1 cellular context compared by ENCODE assay signal in the genomic region with DNA sequence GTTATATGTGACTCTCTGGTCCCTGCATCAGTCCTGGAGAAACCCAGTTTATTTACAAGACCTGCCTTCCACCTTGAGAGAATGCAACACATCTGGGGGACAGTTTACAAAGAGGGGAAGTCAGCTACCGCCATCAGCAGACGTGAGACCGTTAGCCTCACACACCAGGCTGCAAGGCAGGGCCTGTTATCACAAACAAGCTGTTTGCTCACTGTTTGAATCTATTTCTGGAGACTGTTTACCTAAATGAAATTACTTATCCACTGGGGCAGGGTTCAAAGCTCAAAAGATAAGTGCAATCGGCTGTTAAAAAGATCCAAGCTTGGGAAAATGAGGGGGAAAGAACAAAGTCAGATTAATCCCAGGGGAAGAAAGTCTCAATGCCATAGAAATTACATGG.
TF ChIP-seq lines count a peak whose summit lies in the region.

No MANE protein-coding gene starts in this region.

TF ChIP-seq in K562, 482 proteins besides CTCF, POLR2A, EP300 and RAD21 (continued from another document):
- TF ChIP-seq, protein P1, sequence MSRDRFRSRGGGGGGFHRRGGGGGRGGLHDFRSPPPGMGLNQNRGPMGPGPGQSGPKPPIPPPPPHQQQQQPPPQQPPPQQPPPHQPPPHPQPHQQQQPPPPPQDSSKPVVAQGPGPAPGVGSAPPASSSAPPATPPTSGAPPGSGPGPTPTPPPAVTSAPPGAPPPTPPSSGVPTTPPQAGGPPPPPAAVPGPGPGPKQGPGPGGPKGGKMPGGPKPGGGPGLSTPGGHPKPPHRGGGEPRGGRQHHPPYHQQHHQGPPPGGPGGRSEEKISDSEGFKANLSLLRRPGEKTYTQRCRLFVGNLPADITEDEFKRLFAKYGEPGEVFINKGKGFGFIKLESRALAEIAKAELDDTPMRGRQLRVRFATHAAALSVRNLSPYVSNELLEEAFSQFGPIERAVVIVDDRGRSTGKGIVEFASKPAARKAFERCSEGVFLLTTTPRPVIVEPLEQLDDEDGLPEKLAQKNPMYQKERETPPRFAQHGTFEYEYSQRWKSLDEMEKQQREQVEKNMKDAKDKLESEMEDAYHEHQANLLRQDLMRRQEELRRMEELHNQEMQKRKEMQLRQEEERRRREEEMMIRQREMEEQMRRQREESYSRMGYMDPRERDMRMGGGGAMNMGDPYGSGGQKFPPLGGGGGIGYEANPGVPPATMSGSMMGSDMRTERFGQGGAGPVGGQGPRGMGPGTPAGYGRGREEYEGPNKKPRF (IDR thresholded peaks at IDR 0.05; ENCODE audit: low read depth, low read length) = no peak
- TF ChIP-seq, protein P2, sequence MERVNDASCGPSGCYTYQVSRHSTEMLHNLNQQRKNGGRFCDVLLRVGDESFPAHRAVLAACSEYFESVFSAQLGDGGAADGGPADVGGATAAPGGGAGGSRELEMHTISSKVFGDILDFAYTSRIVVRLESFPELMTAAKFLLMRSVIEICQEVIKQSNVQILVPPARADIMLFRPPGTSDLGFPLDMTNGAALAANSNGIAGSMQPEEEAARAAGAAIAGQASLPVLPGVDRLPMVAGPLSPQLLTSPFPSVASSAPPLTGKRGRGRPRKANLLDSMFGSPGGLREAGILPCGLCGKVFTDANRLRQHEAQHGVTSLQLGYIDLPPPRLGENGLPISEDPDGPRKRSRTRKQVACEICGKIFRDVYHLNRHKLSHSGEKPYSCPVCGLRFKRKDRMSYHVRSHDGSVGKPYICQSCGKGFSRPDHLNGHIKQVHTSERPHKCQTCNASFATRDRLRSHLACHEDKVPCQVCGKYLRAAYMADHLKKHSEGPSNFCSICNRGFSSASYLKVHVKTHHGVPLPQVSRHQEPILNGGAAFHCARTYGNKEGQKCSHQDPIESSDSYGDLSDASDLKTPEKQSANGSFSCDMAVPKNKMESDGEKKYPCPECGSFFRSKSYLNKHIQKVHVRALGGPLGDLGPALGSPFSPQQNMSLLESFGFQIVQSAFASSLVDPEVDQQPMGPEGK (CRISPR knock-in tag; IDR thresholded peaks at IDR 0.05; ENCODE audit: borderline replicate concordance) = no peak
- TF ChIP-seq TBL1XR1 (IDR thresholded peaks at IDR 0.05; ENCODE audit: low read length in 2 of 2) = peak in 1 of 2 experiments; percentile 58; a peak in 2 of 4 replicates
- TF ChIP-seq RCOR1 (IDR thresholded peaks at IDR 0.05; ENCODE audit: borderline replicate concordance in 1 of 2, low read depth in 2 of 2, low read length in 2 of 2) = peak in 1 of 2 experiments; percentile 69; a peak in 1 of 4 replicates
- TF ChIP-seq MEF2D (tag; conservative IDR thresholded peaks at IDR 0.05; ENCODE audit: low read depth) = peak; percentile 93
- TF ChIP-seq PTRF (tag; IDR thresholded peaks at IDR 0.05) = no peak
- no peak for TF ChIP-seq ZNF311 (CRISPR knock-in tag; IDR thresholded peaks at IDR 0.05)
- peak; percentile 28; the same call in 1 of the 2 replicates for TF ChIP-seq TCF3 (CRISPR knock-in tag; IDR thresholded peaks at IDR 0.05)
- no peak for TF ChIP-seq MAFF (IDR thresholded peaks at IDR 0.05; ENCODE audit: low read length)
- TF ChIP-seq TAL1 (IDR thresholded peaks at IDR 0.05) = peak; percentile 39; the same call in 1 of the 2 replicates
- no peak for TF ChIP-seq RBM22 (IDR thresholded peaks at IDR 0.05; ENCODE audit: low read depth, low read length, poor library complexity, severe bottlenecking)
- TF ChIP-seq, protein P3, sequence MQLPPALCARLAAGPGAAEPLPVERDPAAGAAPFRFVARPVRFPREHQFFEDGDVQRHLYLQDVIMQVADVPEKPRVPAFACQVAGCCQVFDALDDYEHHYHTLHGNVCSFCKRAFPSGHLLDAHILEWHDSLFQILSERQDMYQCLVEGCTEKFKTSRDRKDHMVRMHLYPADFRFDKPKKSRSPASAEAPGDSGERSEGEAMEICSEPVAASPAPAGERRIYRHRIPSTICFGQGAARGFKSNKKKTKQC (CRISPR knock-in tag; IDR thresholded peaks at IDR 0.05) = no peak
- TF ChIP-seq LCOR (CRISPR knock-in tag; IDR thresholded peaks at IDR 0.05) = no peak
- TF ChIP-seq TOE1 (IDR thresholded peaks at IDR 0.05; ENCODE audit: borderline replicate concordance) = no peak
- no peak for TF ChIP-seq TOE1 (CRISPR knock-in tag; IDR thresholded peaks at IDR 0.05; ENCODE audit: borderline replicate concordance, low read depth)
- no peak for TF ChIP-seq HMG20B (CRISPR knock-in tag; IDR thresholded peaks at IDR 0.05)
- TF ChIP-seq, protein P4, sequence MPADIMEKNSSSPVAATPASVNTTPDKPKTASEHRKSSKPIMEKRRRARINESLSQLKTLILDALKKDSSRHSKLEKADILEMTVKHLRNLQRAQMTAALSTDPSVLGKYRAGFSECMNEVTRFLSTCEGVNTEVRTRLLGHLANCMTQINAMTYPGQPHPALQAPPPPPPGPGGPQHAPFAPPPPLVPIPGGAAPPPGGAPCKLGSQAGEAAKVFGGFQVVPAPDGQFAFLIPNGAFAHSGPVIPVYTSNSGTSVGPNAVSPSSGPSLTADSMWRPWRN (IDR thresholded peaks at IDR 0.05; ENCODE audit: low read depth) = peak; percentile 31; the same call in 1 of the 2 replicates
- no peak for TF ChIP-seq GTF2A2 (tag; IDR thresholded peaks at IDR 0.05)
- TF ChIP-seq ZEB2 (IDR thresholded peaks at IDR 0.05) = 0 out of 2 replicates have a peak, but pooled peaks have one; percentile 12
- TF ChIP-seq CBFA2T3 (IDR thresholded peaks at IDR 0.05) = peak; percentile 72
- 0 out of 2 replicates have a peak, but pooled peaks have one; percentile 6 for TF ChIP-seq CREM (IDR thresholded peaks at IDR 0.05; ENCODE audit: low read depth)
- TF ChIP-seq, protein P5, sequence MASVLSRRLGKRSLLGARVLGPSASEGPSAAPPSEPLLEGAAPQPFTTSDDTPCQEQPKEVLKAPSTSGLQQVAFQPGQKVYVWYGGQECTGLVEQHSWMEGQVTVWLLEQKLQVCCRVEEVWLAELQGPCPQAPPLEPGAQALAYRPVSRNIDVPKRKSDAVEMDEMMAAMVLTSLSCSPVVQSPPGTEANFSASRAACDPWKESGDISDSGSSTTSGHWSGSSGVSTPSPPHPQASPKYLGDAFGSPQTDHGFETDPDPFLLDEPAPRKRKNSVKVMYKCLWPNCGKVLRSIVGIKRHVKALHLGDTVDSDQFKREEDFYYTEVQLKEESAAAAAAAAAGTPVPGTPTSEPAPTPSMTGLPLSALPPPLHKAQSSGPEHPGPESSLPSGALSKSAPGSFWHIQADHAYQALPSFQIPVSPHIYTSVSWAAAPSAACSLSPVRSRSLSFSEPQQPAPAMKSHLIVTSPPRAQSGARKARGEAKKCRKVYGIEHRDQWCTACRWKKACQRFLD (CRISPR knock-in tag; IDR thresholded peaks at IDR 0.05) = peak; percentile 34; the same call in 1 of the 2 replicates
- TF ChIP-seq MEIS2 (IDR thresholded peaks at IDR 0.05; ENCODE audit: partially characterized antibody) = no peak
